Comparison of ENCODE assay signal across 13 cellular contexts in genomic region chr6:159971341-159972178, GRCh38. TPM values are rescaled to one million over a fixed set of nuclear protein-coding genes. Genes with fewer than 3 reads are reported as not detected.
DNase-seq lines count a peak whose midpoint lies in the region; ATAC-seq and TF ChIP-seq lines count a peak whose summit lies in the region.
"Had no signal": no experiment of that assay in that cellular context is flagged by ENCODE, and none has a peak within 500 bp of the region (broad histone marks: within the 10 kb centered on the region; RNA-seq: fewer than 3 reads in every experiment).

No MANE protein-coding gene starts in this region.

- peak overlapping the region in 1 of 10 donors; percentile 53 for H3K27ac ChIP-seq in heart right ventricle
- H3K27ac ChIP-seq: epithelial cell of prostate had no signal

- H3K36me3 Mint-ChIP-seq in endothelial cell (ENCODE audit: low read depth, unreplicated experiment) (peaks cover 6% of the 10 kb centered on the region), osteocyte (ENCODE audit: unreplicated experiment) (peaks cover 5% of the 10 kb centered on the region)

- H3K4me3 Mint-ChIP-seq in endothelial cell (ENCODE audit: unreplicated experiment) (peak overlapping the region; percentile 60), osteocyte (ENCODE audit: unreplicated experiment) (peak overlapping the region; percentile 97)
- H3K4me3 Mint-ChIP-seq: stimulated activated memory B cell treated with anti-CD40 and anti-IgM and Interleukin-4, amounts not matched to agents 10 μg/mL and 1 μg/mL and 100 μg/mL, for 72 hours had no signal

- TF ChIP-seq POLR2A in NB4 (IDR thresholded peaks at IDR 0.05; ENCODE audit: extremely low read depth, insufficient read length), result no peak

- 91 to 95% methylated on average over 12 of the region's 12 CpGs for WGBS in heart right ventricle, 2 donors

- no peak for ATAC-seq in heart right ventricle
- ATAC-seq: HCT116; stimulated activated memory B cell treated with anti-CD40 and anti-IgM and Interleukin-4, amounts not matched to agents 10 μg/mL and 1 μg/mL and 100 μg/mL, for 72 hours had no signal

- no peaks in the 10 kb centered on the region for H3K27me3 ChIP-seq in heart right ventricle

- no peak for TF ChIP-seq CTCF in NB4 (IDR thresholded peaks at IDR 0.05; ENCODE audit: low read depth, low read length)
- no peak for TF ChIP-seq CTCF in endothelial cell (IDR thresholded peaks at IDR 0.05; ENCODE audit: unreplicated experiment)
- TF ChIP-seq CTCF in osteocyte (IDR thresholded peaks at IDR 0.05), result no peak
- no peak for TF ChIP-seq CTCF in heart right ventricle (IDR thresholded peaks at IDR 0.05)

- H3K4me1 Mint-ChIP-seq in endothelial cell (ENCODE audit: unreplicated experiment) (peaks cover 40% of the 10 kb centered on the region), osteocyte (ENCODE audit: unreplicated experiment) (peaks cover 61% of the 10 kb centered on the region)

- DNase-seq in NB4 (ENCODE audit: low read depth), result no peak
- no peak for DNase-seq in endothelial cell (ENCODE audit: low spot score)
- no peak for DNase-seq in osteocyte (ENCODE audit: extremely low spot score, unreplicated experiment)
- no peak for DNase-seq in globus pallidus (ENCODE audit: low spot score)
- DNase-seq in GDM1 (lab: John Stamatoyannopoulos, UW), result no peak
- DNase-seq in heart right ventricle, result no peak
- DNase-seq: activated CD8-positive, alpha-beta memory T cell treated with anti-CD3 and anti-CD28 coated beads for 24 hours; NCI-H2081; SW 1271 had no signal

- H3K4me3 ChIP-seq in GM08714 (ENCODE audit: low read length) (peak overlapping the region; percentile 96; the same call in 1 of the 2 replicates), NB4 (ENCODE audit: low read depth, low read length) (peak overlapping the region; percentile 29), heart right ventricle (peak overlapping the region in 2 of 10 donors; percentile 84 to 98)

- H3K4me1 ChIP-seq in heart right ventricle, result peaks cover 15 to 82% (median 50%) of the 10 kb centered on the region in 9 donors

- H3K9me3 ChIP-seq in heart right ventricle, result no peaks in the 10 kb centered on the region

- intact Hi-C loops in heart right ventricle (cut with DNase I), result loop anchor here in 8 of 10 donors (5.0 to 10.0 kb wide), 5 partner anchors 53 to 247 kb away; partner anchors contain the start of gene WTAP (in 1 of the 8)

- H3K36me3 ChIP-seq in heart right ventricle, result no peaks in the 10 kb centered on the region

- no peaks in the 10 kb centered on the region for H3K9me3 Mint-ChIP-seq in endothelial cell (ENCODE audit: unreplicated experiment)
- H3K9me3 Mint-ChIP-seq in osteocyte (ENCODE audit: unreplicated experiment), result no peaks in the 10 kb centered on the region
- H3K9me3 Mint-ChIP-seq: stimulated activated memory B cell treated with anti-CD40 and anti-IgM and Interleukin-4, amounts not matched to agents 10 μg/mL and 1 μg/mL and 100 μg/mL, for 72 hours had no signal

- H3K27me3 Mint-ChIP-seq in endothelial cell (ENCODE audit: unreplicated experiment), result peaks cover 14% of the 10 kb centered on the region
- H3K27me3 Mint-ChIP-seq in osteocyte (ENCODE audit: unreplicated experiment), result peaks cover 4% of the 10 kb centered on the region
- H3K27me3 Mint-ChIP-seq: stimulated activated memory B cell treated with anti-CD40 and anti-IgM and Interleukin-4, amounts not matched to agents 10 μg/mL and 1 μg/mL and 100 μg/mL, for 72 hours had no signal

- H3K27ac Mint-ChIP-seq in endothelial cell (ENCODE audit: unreplicated experiment) (no peak overlapping the region), osteocyte (ENCODE audit: unreplicated experiment) (peak overlapping the region; percentile 34)
- H3K27ac Mint-ChIP-seq: stimulated activated memory B cell treated with anti-CD40 and anti-IgM and Interleukin-4, amounts not matched to agents 10 μg/mL and 1 μg/mL and 100 μg/mL, for 72 hours had no signal

RNA-seq across cellular contexts. Expression of gene IGF2R, which starts 2.7 kb away (rescaled TPM):
- total RNA-seq in endothelial cell (ENCODE audit: unreplicated experiment) (108 TPM), osteocyte (196 and 218 TPM in 2 replicates), heart right ventricle (10 to 100 TPM; 61.7 to 95.6 (median 72.2) TPM)
- polyA plus RNA-seq in heart right ventricle, result 10 to 100 TPM; 13.7 to 21.1 TPM
